Comparison of ENCODE assay signal across 8 cellular contexts in the genomic region with DNA sequence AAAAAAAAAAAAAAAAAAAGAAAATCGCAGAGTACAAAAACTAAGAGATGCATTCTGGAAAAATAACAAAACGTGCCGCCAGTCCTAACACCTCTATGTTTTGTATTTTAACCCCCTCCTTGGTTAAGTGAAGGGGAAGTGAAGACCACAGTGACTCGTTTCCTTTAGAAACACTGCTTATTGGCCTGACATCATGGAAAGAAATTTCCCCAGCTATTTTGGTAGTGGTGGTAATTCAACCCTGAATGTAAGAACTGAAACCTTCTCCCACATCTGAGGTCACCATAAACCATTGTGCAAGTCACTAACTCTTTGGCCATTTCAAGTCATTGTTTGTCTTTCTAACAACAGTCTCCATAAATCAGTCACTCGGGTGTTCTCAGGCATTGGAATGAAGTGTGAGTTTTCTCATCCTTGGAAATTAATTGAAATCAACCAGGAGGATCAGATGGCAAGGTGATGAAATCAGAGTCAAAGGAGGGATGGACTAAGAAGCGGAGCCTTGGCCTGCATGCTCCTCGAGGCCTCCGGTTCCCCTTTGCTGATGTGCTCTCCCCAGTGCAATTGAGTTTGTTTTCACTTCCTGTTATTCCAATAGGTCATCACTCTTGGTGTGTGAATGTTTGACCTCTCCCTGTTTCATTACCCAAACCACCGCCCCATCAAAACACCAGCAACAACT.
DNase-seq lines count a peak whose midpoint lies in the region; ATAC-seq and TF ChIP-seq lines count a peak whose summit lies in the region.

No MANE protein-coding gene starts in this region.

- H4K8ac ChIP-seq in mesenchymal stem cell (ENCODE audit: low read length) = no peak overlapping the region

- peaks cover 32 to 82% (median 55%) of the 10 kb centered on the region in 3 donors for H3K4me1 Mint-ChIP-seq in CD8-positive, alpha-beta memory T cell

- H3K4me1 ChIP-seq in CD8-positive, alpha-beta memory T cell (ENCODE audit: insufficient read depth, low read length) = peaks cover 18% of the 10 kb centered on the region
- H3K4me1 ChIP-seq in mesenchymal stem cell (ENCODE audit: control insufficient read depth, insufficient read depth, low read depth, low read length) (peaks cover 12% of the 10 kb centered on the region), stomach (no peaks in the 10 kb centered on the region)

- in situ Hi-C loops in brain microvascular endothelial cell (cut with HindIII; ENCODE audit: low pct_ligation_motif_present, low sequenced_read_pairs) = no loop called here

- H2AFZ ChIP-seq in mesenchymal stem cell (ENCODE audit: low read depth, low read length) = no peak overlapping the region

- H4K91ac ChIP-seq in mesenchymal stem cell (ENCODE audit: low read length) = no peak overlapping the region

- no peak overlapping the region for H2BK120ac ChIP-seq in mesenchymal stem cell (ENCODE audit: low read depth, low read length)

- no peak overlapping the region for H3K27ac ChIP-seq in CD8-positive, alpha-beta memory T cell (ENCODE audit: low read depth, low read length)
- H3K27ac ChIP-seq in mesenchymal stem cell (ENCODE audit: low read length, poor library complexity, severe bottlenecking) = no peak overlapping the region
- H3K27ac ChIP-seq in brain microvascular endothelial cell = no peak overlapping the region
- H3K27ac ChIP-seq in stomach = no peak overlapping the region

- no peak overlapping the region for H2AK5ac ChIP-seq in mesenchymal stem cell (ENCODE audit: low read length, severe bottlenecking)

- H3K27me3 Mint-ChIP-seq in CD8-positive, alpha-beta memory T cell = no peaks in the 10 kb centered on the region

- WGBS in mesenchymal stem cell = 43% methylated on average over 4 of the region's 9 CpGs
- WGBS in stomach, 5 donors = 67 to 79% (median 68%) methylated on average over 9 of the region's 9 CpGs

- H2BK5ac ChIP-seq in mesenchymal stem cell (ENCODE audit: low read depth, low read length, poor library complexity, severe bottlenecking) = no peak overlapping the region

- H3K9ac ChIP-seq in mesenchymal stem cell (ENCODE audit: low read length) = no peak overlapping the region

- no peak overlapping the region for H3K18ac ChIP-seq in mesenchymal stem cell (ENCODE audit: low read depth in 1 of 2, low read length in 2 of 2)

- peak overlapping the region; percentile 75 to 95 (median 90) for H3K27ac Mint-ChIP-seq in CD8-positive, alpha-beta memory T cell

- H3K27me3 ChIP-seq in CD8-positive, alpha-beta memory T cell (ENCODE audit: insufficient read depth, low read length, poor library complexity, severe bottlenecking) = no peaks in the 10 kb centered on the region
- H3K27me3 ChIP-seq in mesenchymal stem cell (ENCODE audit: control insufficient read depth in 1 of 2, insufficient read depth in 1 of 2, low read length in 2 of 2) = no peaks in the 10 kb centered on the region
- no peaks in the 10 kb centered on the region for H3K27me3 ChIP-seq in brain microvascular endothelial cell (replicated peaks)
- H3K27me3 ChIP-seq in stomach = peaks cover 0 to 21% (median 7%) of the 10 kb centered on the region in 3 donors

- H3K23ac ChIP-seq in mesenchymal stem cell (ENCODE audit: low read length in 2 of 2) = no peak overlapping the region

- peaks cover 16% of the 10 kb centered on the region for H3K79me1 ChIP-seq in mesenchymal stem cell (replicated peaks; ENCODE audit: low read length, poor library complexity, severe bottlenecking)

- no peak overlapping the region for H3K4me2 ChIP-seq in mesenchymal stem cell (ENCODE audit: low read length, poor library complexity, severe bottlenecking)

- intact Hi-C loops in stomach (cut with DNase I; ENCODE audit: low total_unique reads) = no loop called here

- no peak overlapping the region for H3K4me3 ChIP-seq in CD8-positive, alpha-beta memory T cell (ENCODE audit: low read length)
- H3K4me3 ChIP-seq in mesenchymal stem cell (ENCODE audit: insufficient read depth in 1 of 2, low read depth in 1 of 2, low read length in 2 of 2) = no peak overlapping the region
- H3K4me3 ChIP-seq in brain microvascular endothelial cell (ENCODE audit: low read depth, low read length) = no peak overlapping the region
- H3K4me3 ChIP-seq in stomach = no peak overlapping the region

- no peak for TF ChIP-seq POLR2A in stomach (IDR thresholded peaks at IDR 0.05)

- DNase-seq in CD8-positive, alpha-beta memory T cell = peak in 4 of 5 donors; percentile 29 to 83 (median 76)
- peak; percentile 65 for DNase-seq in GM19238 (ENCODE audit: insufficient read length, low spot score)
- DNase-seq in T-helper 22 cell (ENCODE audit: low read depth) = peak; percentile 2
- peak; percentile 44 for DNase-seq in mesenchymal stem cell
- no peak for DNase-seq in LoVo (ENCODE audit: low spot score)
- no peak for DNase-seq in brain microvascular endothelial cell
- DNase-seq in stomach = no peak

- ATAC-seq in HG03103 (IDR thresholded peaks at IDR 0.05; ENCODE audit: low read depth, unreplicated experiment) = peak; percentile 86

- H3K9me3 ChIP-seq in CD8-positive, alpha-beta memory T cell (ENCODE audit: low read length) = no peaks in the 10 kb centered on the region
- H3K9me3 ChIP-seq in mesenchymal stem cell (ENCODE audit: control insufficient read depth, low read length) (no peaks in the 10 kb centered on the region), stomach (no peaks in the 10 kb centered on the region)

- H3K36me3 Mint-ChIP-seq in CD8-positive, alpha-beta memory T cell = peaks cover 0 to 9% (median 1%) of the 10 kb centered on the region in 3 donors

- H2BK12ac ChIP-seq in mesenchymal stem cell (ENCODE audit: low read length in 2 of 2) = no peak overlapping the region

- H3K14ac ChIP-seq in mesenchymal stem cell (ENCODE audit: low read length in 2 of 2) = no peak overlapping the region

- CTCF ChIA-PET in CD8-positive, alpha-beta memory T cell (lab: Charles Lee) = interaction anchor here (0.7 to 1.5 kb wide), 3 partner anchors 53 to 435 kb away, joined by 3 to 4 read pairs (median 3); no protein-coding TSS in a partner anchor

- H3K4ac ChIP-seq in mesenchymal stem cell (ENCODE audit: low read depth in 1 of 2, low read length in 2 of 2) = no peak overlapping the region

- POLR2A ChIA-PET in CD8-positive, alpha-beta memory T cell (lab: Charles Lee) = interaction anchor here (0.6 to 0.7 kb wide), 3 partner anchors 10 to 445 kb away, joined by 3 to 8 read pairs (median 4); no protein-coding TSS in a partner anchor

- H3K9me3 Mint-ChIP-seq in CD8-positive, alpha-beta memory T cell = peaks cover 0 to 10% (median 0%) of the 10 kb centered on the region in 5 donors

- no peaks in the 10 kb centered on the region for H3K36me3 ChIP-seq in CD8-positive, alpha-beta memory T cell (ENCODE audit: insufficient read depth, low read length)
- H3K36me3 ChIP-seq in mesenchymal stem cell (ENCODE audit: control insufficient read depth in 1 of 2, insufficient read depth in 2 of 2, low read depth in 1 of 2, low read length in 2 of 2) (no peaks in the 10 kb centered on the region), brain microvascular endothelial cell (replicated peaks) (no peaks in the 10 kb centered on the region), stomach (no peaks in the 10 kb centered on the region)

- H2BK15ac ChIP-seq in mesenchymal stem cell (ENCODE audit: low read depth, poor library complexity, severe bottlenecking) = no peak overlapping the region

- TF ChIP-seq EP300 in stomach (IDR thresholded peaks at IDR 0.05) = no peak

- peak overlapping the region; percentile 40 to 73 (median 63) for H3K4me3 Mint-ChIP-seq in CD8-positive, alpha-beta memory T cell

- no peak for TF ChIP-seq CTCF in brain microvascular endothelial cell (IDR thresholded peaks at IDR 0.05; ENCODE audit: low read depth, low read length, missing control alignments)
- TF ChIP-seq CTCF in stomach (IDR thresholded peaks at IDR 0.05) = no peak

Comparison
In these comparisons a context has a peak if more than half of its experiments do, and no peak if none do; other contexts are left out.
1. DNase-seq: peak in CD8-positive, alpha-beta memory T cell (4 of 5), GM19238 (single experiment), T-helper 22 cell (single experiment) and mesenchymal stem cell (single experiment); none in LoVo (single experiment), brain microvascular endothelial cell (single experiment) and stomach (single experiment).